ENCODE assay signal across 8 cellular contexts in the genomic region with DNA sequence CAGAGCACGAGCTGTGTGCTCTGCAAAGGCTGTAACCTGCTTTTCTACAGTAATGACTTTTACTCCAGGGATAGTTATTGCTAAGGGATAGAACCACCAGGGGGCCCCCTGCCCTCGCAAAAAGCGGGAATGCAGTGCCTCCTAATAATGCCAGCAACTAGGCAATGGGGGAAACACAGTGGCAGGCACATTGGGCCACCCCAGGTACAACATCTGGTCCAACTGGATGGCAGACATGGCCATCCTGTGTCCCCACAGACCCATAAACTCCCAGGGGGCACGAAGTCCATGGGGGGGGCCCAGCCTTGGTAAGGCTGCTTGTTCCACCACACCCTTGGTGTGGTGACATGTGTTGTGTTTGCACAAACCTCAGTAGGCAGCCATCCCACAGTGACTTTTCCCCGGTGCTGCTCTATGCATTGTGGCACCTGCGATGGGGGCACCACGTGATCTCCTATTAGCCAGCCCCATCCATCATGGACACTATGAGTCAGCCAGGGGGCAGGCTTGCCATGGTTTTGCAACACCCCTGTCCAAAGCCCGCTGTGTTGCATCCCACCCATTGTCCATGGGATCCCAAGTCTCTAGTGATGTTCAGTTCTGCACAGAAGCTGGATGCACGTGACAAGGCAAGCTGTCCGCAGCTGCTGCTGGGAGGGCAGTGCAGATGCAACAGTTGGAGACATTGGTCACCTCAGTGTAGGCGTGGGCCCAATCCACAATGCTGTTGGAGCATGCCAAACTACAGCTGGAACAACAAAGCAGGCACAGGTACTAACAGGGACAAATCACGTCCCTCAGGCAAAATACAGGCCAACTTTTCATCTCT.
DNase-seq lines count a peak whose midpoint lies in the region; ATAC-seq and TF ChIP-seq lines count a peak whose summit lies in the region.

No MANE protein-coding gene starts in this region.

- 75 to 91% methylated on average over 4 to 12 of the region's 12 CpGs for WGBS in upper lobe of left lung, 2 donors

- peak; percentile 33 for DNase-seq in AG20443 (ENCODE audit: low spot score)
- peak; percentile 33 for DNase-seq in GM12865 (ENCODE audit: low read depth)
- peak; percentile 21 for DNase-seq in NCI-H345 treated with DMSO at 0.1 percent for 48 hours (lab: John Stamatoyannopoulos, UW; ENCODE audit: unreplicated experiment)
- DNase-seq in anterior cingulate cortex (lab: John Stamatoyannopoulos, UW), result peak in 44 of 58 donors; percentile 4 to 73 (median 21)
- peak; percentile 66 for DNase-seq in left kidney (ENCODE audit: low read depth, low spot score)
- no peak for DNase-seq in upper lobe of left lung
- DNase-seq in dedifferentiated amniotic fluid mesenchymal stem cell (ENCODE audit: extremely low spot score), result no peak

- H3K4me1 ChIP-seq in upper lobe of left lung, result no peaks in the 10 kb centered on the region

- H3K27me3 ChIP-seq in upper lobe of left lung, result no peaks in the 10 kb centered on the region

- TF ChIP-seq POLR2A in upper lobe of left lung (IDR thresholded peaks at IDR 0.05), result no peak

- H3K4me3 ChIP-seq in GM12865 (ENCODE audit: low read depth, low read length), result no peak overlapping the region
- no peak overlapping the region for H3K4me3 ChIP-seq in upper lobe of left lung

- TF ChIP-seq CTCF in GM12865 (IDR thresholded peaks at IDR 0.05; ENCODE audit: insufficient read depth, low read depth, low read length, missing control alignments) (peak; percentile 52), upper lobe of left lung (IDR thresholded peaks at IDR 0.05) (peak in 3 of 6 experiments; percentile 16 to 33 (median 28))

- peak; percentile 12 to 16 for ATAC-seq in upper lobe of left lung (ENCODE audit: low FRiP score in 2 of 2)
- no peak for ATAC-seq in GM18502 (IDR thresholded peaks at IDR 0.05; ENCODE audit: poor library complexity, unreplicated experiment)

- H3K27ac ChIP-seq in upper lobe of left lung, result no peak overlapping the region

- H3K9me3 ChIP-seq in upper lobe of left lung, result no peaks in the 10 kb centered on the region

- H3K36me3 ChIP-seq in upper lobe of left lung, result no peaks in the 10 kb centered on the region

- no peak for TF ChIP-seq EP300 in upper lobe of left lung (IDR thresholded peaks at IDR 0.05)

Comparison
In these comparisons a context has a peak if more than half of its experiments do, and no peak if none do; other contexts are left out.
1. DNase-seq: peak in AG20443 (single experiment), GM12865 (single experiment), NCI-H345 treated with DMSO at 0.1 percent for 48 hours (single experiment), anterior cingulate cortex (44 of 58) and left kidney (single experiment); none in upper lobe of left lung (0 of 2) and dedifferentiated amniotic fluid mesenchymal stem cell (single experiment).